ENCODE assay signal across 9 cellular contexts in the genomic region with DNA sequence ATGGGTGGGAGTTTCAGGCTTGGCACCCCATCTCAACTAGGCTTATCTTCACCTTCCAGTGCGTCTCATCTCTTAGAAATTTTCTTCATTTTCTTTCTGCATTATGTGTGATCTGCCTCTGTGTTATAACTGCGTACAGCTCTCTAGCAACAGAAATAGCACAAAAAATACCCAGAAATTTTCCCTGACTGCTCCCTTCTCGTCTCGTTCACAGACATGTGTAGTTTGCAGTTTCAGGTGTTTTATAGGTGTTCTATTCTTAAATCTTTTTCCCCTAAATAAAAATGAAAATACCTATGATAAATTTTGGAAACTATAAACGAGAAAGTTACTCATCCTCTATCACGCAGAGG. TPM values are rescaled to one million over a fixed set of nuclear protein-coding genes. Genes with fewer than 3 reads are reported as not detected.
DNase-seq lines count a peak whose midpoint lies in the region; ATAC-seq, FAIRE-seq and TF ChIP-seq lines count a peak whose summit lies in the region.
"Had no signal": no experiment of that assay in that cellular context is flagged by ENCODE, and none has a peak within 500 bp of the region (broad histone marks: within the 10 kb centered on the region; RNA-seq: fewer than 3 reads in every experiment).

No MANE protein-coding gene starts in this region.

- no peaks in the 10 kb centered on the region for H4K20me1 ChIP-seq in MM.1S (ENCODE audit: insufficient read depth, low read length)

- H3K4me3 ChIP-seq in MM.1S (ENCODE audit: low read length), result peak overlapping the region; percentile 53
- H3K4me3 ChIP-seq in WERI-Rb-1 (ENCODE audit: low read depth, low read length), result no peak overlapping the region
- H3K4me3 ChIP-seq: ovary had no signal

- no peaks in the 10 kb centered on the region; the same call in none of the 2 replicates for H3K27me3 Mint-ChIP-seq in HFFc6 (ENCODE audit: insufficient read depth)
- no peaks in the 10 kb centered on the region for H3K27me3 Mint-ChIP-seq in natural killer cell (ENCODE audit: low read depth in 2 of 2)

- no peaks in the 10 kb centered on the region for H3K36me3 ChIP-seq in MM.1S (replicated peaks; ENCODE audit: insufficient read depth, low read length)
- peaks cover 3% of the 10 kb centered on the region; the same call in 1 of the 2 replicates for H3K36me3 ChIP-seq in WERI-Rb-1
- H3K36me3 ChIP-seq: ovary had no signal

- ATAC-seq in GM18873 (IDR thresholded peaks at IDR 0.05; ENCODE audit: low FRiP score, unreplicated experiment) (peak; percentile 11), natural killer cell (peak; percentile 1 to 6 (median 2))

- no peak for FAIRE-seq in GM12891 (lab: Jason Lieb, UNC)

- no peaks in the 10 kb centered on the region for H3K9me3 Mint-ChIP-seq in HFFc6
- no peaks in the 10 kb centered on the region for H3K9me3 Mint-ChIP-seq in natural killer cell

- H3K4me2 ChIP-seq in MM.1S (ENCODE audit: low read depth, low read length), result peak overlapping the region; percentile 95

- peak overlapping the region; percentile 72 for H3K4me3 Mint-ChIP-seq in HFFc6
- H3K4me3 Mint-ChIP-seq in natural killer cell, result peak overlapping the region; percentile 92

- no peak for TF ChIP-seq POLR2A in GM12891 (IDR thresholded peaks at IDR 0.05; ENCODE audit: low read depth, low read length)

- peaks cover 21% of the 10 kb centered on the region for H3F3A ChIP-seq in MM.1S (ENCODE audit: insufficient read depth, low read length)

- DNase-seq in HFFc6, result no peak
- no peak for DNase-seq in MM.1S
- DNase-seq in natural killer cell, result no peak
- DNase-seq in WERI-Rb-1, result no peak
- DNase-seq in GM12891 (ENCODE audit: insufficient read length, low spot score), result no peak
- no peak for DNase-seq in A172 (ENCODE audit: low spot score)
- no peak for DNase-seq in NCI-H524 treated with DMSO at 0.1 percent for 48 hours (lab: John Stamatoyannopoulos, UW)

- H3K27ac ChIP-seq in MM.1S (ENCODE audit: low read length) (peak overlapping the region; percentile 75; the same call in 1 of the 2 replicates), WERI-Rb-1 (no peak overlapping the region)
- H3K27ac ChIP-seq: ovary had no signal

- peak overlapping the region; percentile 28 for H2AFZ ChIP-seq in MM.1S (ENCODE audit: low read length)

- H3K79me2 ChIP-seq in MM.1S (ENCODE audit: low read length), result peaks cover 85% of the 10 kb centered on the region

- H3K9me3 ChIP-seq in MM.1S (replicated peaks; ENCODE audit: insufficient read depth, low read length) (no peaks in the 10 kb centered on the region), WERI-Rb-1 (ENCODE audit: severe bottlenecking) (no peaks in the 10 kb centered on the region)
- H3K9me3 ChIP-seq: ovary had no signal

- TF ChIP-seq CTCF in HFFc6 (IDR thresholded peaks at IDR 0.05) (no peak), MM.1S (IDR thresholded peaks at IDR 0.05; ENCODE audit: low read length) (no peak), natural killer cell (IDR thresholded peaks at IDR 0.05) (no peak), WERI-Rb-1 (IDR thresholded peaks at IDR 0.05; ENCODE audit: low read depth, low read length) (no peak)

- intact Hi-C loops in natural killer cell (cut with micrococcal nuclease), result loop anchor here (1.0 to 2.0 kb wide), 4 partner anchors 16 to 106 kb away; a partner anchor contains a TSS

- H3K27me3 ChIP-seq in MM.1S (replicated peaks; ENCODE audit: insufficient read depth, low read length) (no peaks in the 10 kb centered on the region), WERI-Rb-1 (ENCODE audit: insufficient read depth, low read depth, severe bottlenecking) (no peaks in the 10 kb centered on the region)
- H3K27me3 ChIP-seq: ovary had no signal

- peak overlapping the region; percentile 12; the same call in 1 of the 2 replicates for H3K27ac Mint-ChIP-seq in HFFc6
- H3K27ac Mint-ChIP-seq in natural killer cell, result peak overlapping the region; percentile 96 to 98

- H3K36me3 Mint-ChIP-seq in HFFc6 (ENCODE audit: low read depth), result peaks cover 6% of the 10 kb centered on the region
- no peaks in the 10 kb centered on the region for H3K36me3 Mint-ChIP-seq in natural killer cell

- H3K9me2 ChIP-seq in MM.1S (replicated peaks; ENCODE audit: insufficient read depth, low read length), result no peaks in the 10 kb centered on the region

- peaks cover 32% of the 10 kb centered on the region for H3K4me1 ChIP-seq in MM.1S (ENCODE audit: low read length)

- H3K9ac ChIP-seq in MM.1S (ENCODE audit: low read length), result peak overlapping the region; percentile 36; the same call in 1 of the 2 replicates

- H3K4me1 Mint-ChIP-seq in HFFc6 (ENCODE audit: low read depth) (peaks cover 37% of the 10 kb centered on the region), natural killer cell (peaks cover 81 to 82% of the 10 kb centered on the region in 2 donors)

TF ChIP-seq in GM12891, 5 proteins besides CTCF, POLR2A, EP300 and RAD21:
- TF ChIP-seq POU2F2 (IDR thresholded peaks at IDR 0.05; ENCODE audit: low read depth, low read length) (no peak), PAX5 (IDR thresholded peaks at IDR 0.05; ENCODE audit: insufficient read depth, low read length, severe bottlenecking) (no peak), SPI1 (IDR thresholded peaks at IDR 0.05; ENCODE audit: low read depth, low read length) (no peak), TAF1 (IDR thresholded peaks at IDR 0.05; ENCODE audit: low read depth, low read length) (no peak), POLR2AphosphoS5 (IDR thresholded peaks at IDR 0.05; ENCODE audit: low read depth, low read length) (no peak)

RNA-seq across cellular contexts. Expression of a gene that starts 48.2 kb away (rescaled TPM):
- 1 to 10 TPM; 3.2 to 3.7 (median 3.4) TPM for total RNA-seq in HFFc6 (2021; fragmentation: NEBNext Ultra II Directional; extraction: Animal tissue kit (Norgen Biotek cat#: 25700))
- total RNA-seq in natural killer cell, result 10 to 100 TPM; 40.0 to 47.9 (median 45.3) TPM
- 9.6 TPM for polyA plus RNA-seq in GM12891 (2012; ENCODE audit: low read depth, missing spikeins)
- 6.5 and 9.9 TPM in 2 replicates for total RNA-seq in A172 (2014; rRNA removed; shearing (Covaris generic))
